Comparison of ENCODE assay signal across 8 cellular contexts in genomic region chr17:80415626-80416042, GRCh38. TPM values are rescaled to one million over a fixed set of nuclear protein-coding genes. Genes with fewer than 3 reads are reported as not detected.
DNase-seq lines count a peak whose midpoint lies in the region; ATAC-seq and TF ChIP-seq lines count a peak whose summit lies in the region.

No MANE protein-coding gene starts in this region.

- H3K9me3 Mint-ChIP-seq in progenitor cell of endocrine pancreas (ENCODE audit: low read depth): no peaks in the 10 kb centered on the region

- peaks cover 4% of the 10 kb centered on the region for H3K79me2 ChIP-seq in OCI-LY3 (ENCODE audit: low read length)

- ATAC-seq in GM18511 (IDR thresholded peaks at IDR 0.05; ENCODE audit: unreplicated experiment): peak; percentile 35
- ATAC-seq in GM19395 (IDR thresholded peaks at IDR 0.05; ENCODE audit: unreplicated experiment): no peak
- no peak for ATAC-seq in GM19328 (IDR thresholded peaks at IDR 0.05; ENCODE audit: unreplicated experiment)
- no peak for ATAC-seq in HG02763 (IDR thresholded peaks at IDR 0.05; ENCODE audit: unreplicated experiment)

- H3K4me1 ChIP-seq in OCI-LY3 (ENCODE audit: low read length): peaks cover 33% of the 10 kb centered on the region
- H3K4me1 ChIP-seq in esophagus muscularis mucosa: peaks cover 26 to 46% (median 34%) of the 10 kb centered on the region in 4 donors

- H3K36me3 ChIP-seq in OCI-LY3 (replicated peaks; ENCODE audit: low read depth, low read length) (no peaks in the 10 kb centered on the region), esophagus muscularis mucosa (peaks cover 0 to 26% (median 11%) of the 10 kb centered on the region in 4 donors)

- H3K9ac ChIP-seq in OCI-LY3 (ENCODE audit: low read length): peak overlapping the region; percentile 64

- peaks cover 18% of the 10 kb centered on the region for H3K4me1 Mint-ChIP-seq in progenitor cell of endocrine pancreas (ENCODE audit: low read depth)

- peaks cover 4% of the 10 kb centered on the region for H3K27me3 Mint-ChIP-seq in progenitor cell of endocrine pancreas

- peaks cover 12% of the 10 kb centered on the region; the same call in 1 of the 2 replicates for H3K27me3 ChIP-seq in OCI-LY3 (ENCODE audit: low read depth, low read length)
- H3K27me3 ChIP-seq in esophagus muscularis mucosa: no peaks in the 10 kb centered on the region

- H3K4me3 Mint-ChIP-seq in progenitor cell of endocrine pancreas (ENCODE audit: low read depth): peak overlapping the region; percentile 91

- WGBS in esophagus muscularis mucosa: 7% methylated on average over 19 of the region's 36 CpGs

- no peaks in the 10 kb centered on the region for H3K9me3 ChIP-seq in OCI-LY3 (ENCODE audit: insufficient read depth, low read length)
- H3K9me3 ChIP-seq in esophagus muscularis mucosa: no peaks in the 10 kb centered on the region

- peak overlapping the region; percentile 85 for H3K4me3 ChIP-seq in OCI-LY3 (ENCODE audit: low read length)
- peak overlapping the region; percentile 77 to 87 (median 84) for H3K4me3 ChIP-seq in esophagus muscularis mucosa

- peak overlapping the region; percentile 77 for H3K4me2 ChIP-seq in OCI-LY3 (ENCODE audit: low read length)

- TF ChIP-seq CTCF in OCI-LY3 (IDR thresholded peaks at IDR 0.05; ENCODE audit: low read depth, low read length) (no peak), esophagus muscularis mucosa (IDR thresholded peaks at IDR 0.05) (no peak), progenitor cell of endocrine pancreas (IDR thresholded peaks at IDR 0.05; ENCODE audit: unreplicated experiment) (no peak)

- no peak for TF ChIP-seq EP300 in esophagus muscularis mucosa (IDR thresholded peaks at IDR 0.05)

- H3K27ac Mint-ChIP-seq in progenitor cell of endocrine pancreas: peak overlapping the region; percentile 98

- H3K36me3 Mint-ChIP-seq in progenitor cell of endocrine pancreas (ENCODE audit: insufficient read depth): peaks cover 4% of the 10 kb centered on the region

- no peaks in the 10 kb centered on the region; the same call in 1 of the 2 replicates for H4K20me1 ChIP-seq in OCI-LY3 (ENCODE audit: insufficient read depth, low read length)

- peak overlapping the region; percentile 60; the same call in 1 of the 2 replicates for H2AFZ ChIP-seq in OCI-LY3 (ENCODE audit: low read depth, low read length)

- no peak for TF ChIP-seq POLR2A in esophagus muscularis mucosa (IDR thresholded peaks at IDR 0.05; ENCODE audit: low read depth)

- intact Hi-C loops in esophagus muscularis mucosa (cut with DNase I): no loop called here

- H3K27ac ChIP-seq in OCI-LY3 (ENCODE audit: low read length) (0 out of 2 replicates have a peak overlapping the region, but pooled peaks have one; percentile 44), esophagus muscularis mucosa (replicated peaks in 1 of 4) (peak overlapping the region; percentile 94 to 97 (median 96))

- no peak for DNase-seq in esophagus muscularis mucosa (ENCODE audit: extremely low spot score)
- no peak for DNase-seq in progenitor cell of endocrine pancreas (ENCODE audit: low spot score, unreplicated experiment)
- no peak for DNase-seq in EL

RNA-seq across cellular contexts. Expression of gene ENDOV, which starts 0.7 kb away (rescaled TPM):
- total RNA-seq in esophagus muscularis mucosa (10 to 100 TPM in 3 of 4 donors, 1 to 10 TPM in 1; 9.1 to 14.7 (median 13.0) TPM), progenitor cell of endocrine pancreas (36.1 and 41.8 TPM in 2 replicates)
